ENCODE assay signal across 9 cellular contexts in genomic region chr19:858868-859843, GRCh38. TPM values are rescaled to one million over a fixed set of nuclear protein-coding genes. Genes with fewer than 3 reads are reported as not detected.
DNase-seq lines count a peak whose midpoint lies in the region; ATAC-seq and FAIRE-seq lines count a peak whose summit lies in the region.
"Had no signal": no experiment of that assay in that cellular context is flagged by ENCODE, and none has a peak within 500 bp of the region (broad histone marks: within the 10 kb centered on the region; RNA-seq: fewer than 3 reads in every experiment).

Gene CFD, plus strand, starts transcription at chr19:859664. Its CDS starts 26 bp downstream, at chr19:859690.

- H3K36me3 ChIP-seq in H7 (replicated peaks; ENCODE audit: control insufficient read depth, insufficient read depth, low read length) = no peaks in the 10 kb centered on the region
- H3K36me3 ChIP-seq in SK-N-MC (ENCODE audit: insufficient read depth, low read length) = no peaks in the 10 kb centered on the region

- no peaks in the 10 kb centered on the region for H3K9me3 ChIP-seq in SK-N-MC (ENCODE audit: low read depth, low read length)
- H3K9me3 ChIP-seq in right cardiac atrium (ENCODE audit: control insufficient read depth, low read length) = no peaks in the 10 kb centered on the region

- H3K4me3 ChIP-seq in H7 (ENCODE audit: insufficient read depth, low read depth, low read length) (peak within 1 kb of the TSS; percentile 52), SK-N-MC (peak within 1 kb of the TSS; percentile 75), right cardiac atrium (ENCODE audit: low read length) (peak within 1 kb of the TSS; percentile 54), skeletal muscle cell (ENCODE audit: low read depth, low read length) (peak within 1 kb of the TSS; percentile 38)

- WGBS in right cardiac atrium = 38% methylated on average over 24 of the region's 24 CpGs

- ATAC-seq in right cardiac atrium (peak; percentile 59 to 77), HG02763 (IDR thresholded peaks at IDR 0.05; ENCODE audit: unreplicated experiment) (no peak)

- DNase-seq in H7 (peak; percentile 58), SK-N-MC (ENCODE audit: low read depth, low spot score) (no peak), right cardiac atrium (peak; percentile 80 to 93 (median 90)), skeletal muscle cell (ENCODE audit: low read depth) (no peak), cerebellar nuclear complex (lab: John Stamatoyannopoulos, UW) (no peak), RCC 7860 (ENCODE audit: low spot score) (no peak), frontal cortex (ENCODE audit: low spot score in 2 of 2) (no peak)
- DNase-seq: stimulated activated CD4-positive, alpha-beta T cell treated with anti-CD3 and anti-CD28 coated beads, Interleukin-4, amount 100 ng/mL, for 4 hours had no signal

- H3K27ac ChIP-seq in SK-N-MC (peak within 1 kb of the TSS; percentile 10; the same call in 1 of the 2 replicates), right cardiac atrium (ENCODE audit: low read length) (peak within 1 kb of the TSS; percentile 86)

- no peaks in the 10 kb centered on the region for H3K4me1 ChIP-seq in right cardiac atrium (ENCODE audit: control insufficient read depth, insufficient read depth, low read length)

- FAIRE-seq in RCC 7860 (lab: Jason Lieb, UNC) (no peak), frontal cortex (lab: Jason Lieb, UNC) (no peak)

- intact Hi-C loops in right cardiac atrium (cut with DNase I) = loop anchor here in 3 of 4 donors (5.0 to 10.0 kb wide), 5 partner anchors 54 to 92 kb away; partner anchors contain the start of gene KISS1R (in 1 of the 3)

- H3K27me3 ChIP-seq in H7 (ENCODE audit: control insufficient read depth, insufficient read depth, low read length) = peaks cover 28% of the 10 kb centered on the region
- no peaks in the 10 kb centered on the region for H3K27me3 ChIP-seq in right cardiac atrium (ENCODE audit: control insufficient read depth, insufficient read depth)

- H3K9ac ChIP-seq in SK-N-MC (ENCODE audit: insufficient read length) = peak within 1 kb of the TSS; percentile 19

RNA-seq across cellular contexts. Expression of gene CFD, which starts in this region (rescaled TPM):
- 1.4 and 1.5 TPM in 2 replicates for total RNA-seq in H7 (2014; rRNA removed; shearing (Covaris generic))
- 100 to 1,000 TPM; 221 to 590 (median 310) TPM for total RNA-seq in right cardiac atrium
- polyA plus RNA-seq in right cardiac atrium = 869 TPM
- 0.82 TPM for total RNA-seq in frontal cortex

Comparison
In these comparisons a context has a peak if more than half of its experiments do, and no peak if none do; other contexts are left out.
1. RNA of gene CFD (total RNA-seq): 221 to 590 TPM in right cardiac atrium; 1.4 to 1.5 TPM in H7 and 0.82 TPM in frontal cortex (single experiment); every median in the first group is over 10 times any median in the second.
2. DNase-seq: peak in H7 (single experiment) and right cardiac atrium (3 of 3); none in SK-N-MC (single experiment), skeletal muscle cell (single experiment), cerebellar nuclear complex (0 of 2), RCC 7860 (single experiment) and frontal cortex (0 of 2).
3. Peak in every context shown above with its lines, with median percentiles within 50 percentile points of each other: H3K4me3 ChIP-seq.